Comparison of ENCODE assay signal across 1 cellular context in genomic region chr6:127255286-127255685, GRCh38.
TF ChIP-seq lines count a peak whose summit lies in the region.

No MANE protein-coding gene starts in this region.

TF ChIP-seq in HepG2, 621 proteins besides CTCF, POLR2A, EP300 and RAD21:
- TF ChIP-seq UBTF (CRISPR knock-in tag; IDR thresholded peaks at IDR 0.05) (0 out of 2 replicates have a peak, but pooled peaks have one; percentile 17), ZNF292 (CRISPR knock-in tag; IDR thresholded peaks at IDR 0.05; ENCODE audit: borderline replicate concordance, low read depth) (peak; percentile 53; the same call in 1 of the 2 replicates), YY1 (IDR thresholded peaks at IDR 0.05; ENCODE audit: insufficient read depth, insufficient replicate concordance, low read depth, low read length) (peak; percentile 68), NPAS2 (CRISPR knock-in tag; IDR thresholded peaks at IDR 0.05; ENCODE audit: borderline replicate concordance) (no peak), ZNF644 (CRISPR knock-in tag; IDR thresholded peaks at IDR 0.05; ENCODE audit: low read depth) (0 out of 2 replicates have a peak, but pooled peaks have one; percentile 45), ISX (CRISPR knock-in tag; conservative IDR thresholded peaks at IDR 0.05) (no peak), ZNF430 (CRISPR knock-in tag; IDR thresholded peaks at IDR 0.05) (no peak), ZNF83 (CRISPR knock-in tag; IDR thresholded peaks at IDR 0.05; ENCODE audit: borderline replicate concordance) (no peak)
